20 cellular contexts compared by ENCODE assay signal in genomic region chr10:44388641-44389040, GRCh38. TPM values are rescaled to one million over a fixed set of nuclear protein-coding genes. Genes with fewer than 3 reads are reported as not detected.
"Had no signal": no experiment of that assay in that cellular context is flagged by ENCODE, and none has a peak within 500 bp of the region (broad histone marks: within the 10 kb centered on the region; RNA-seq: fewer than 3 reads in every experiment).

No MANE protein-coding gene starts in this region.

- H3K4me3 Mint-ChIP-seq: activated T-cell treated with anti-CD3 and anti-CD28 coated beads, Interleukin-2, amount 50 U/mL, for 24 hours; naive thymus-derived CD4-positive, alpha-beta T cell; neural progenitor cell; T-helper 17 cell had no signal

- H3K27ac ChIP-seq: ascending aorta, esophagus squamous epithelium, heart right ventricle, neural progenitor cell, ovary, tibial artery, WERI-Rb-1 had no signal

- H3K27ac Mint-ChIP-seq: activated T-cell treated with anti-CD3 and anti-CD28 coated beads, Interleukin-2, amount 50 U/mL, for 24 hours; activated T-helper 2 cell treated with anti-CD3 and anti-CD28 coated beads, Interferon-gamma antibody, Interleukin-2, Interleukin-4, amounts not matched to agents 10 μg/mL and 5 μg/mL and 100 μg/mL, durations not matched to agents 14 hours and 24 hours and 36 hours; naive thymus-derived CD4-positive, alpha-beta T cell; neural progenitor cell; T-helper 17 cell had no signal

- H3K4me2 ChIP-seq: neural progenitor cell had no signal

- DNase-seq: activated CD4-positive, alpha-beta T cell treated with anti-CD3 and anti-CD28 coated beads for 1 hour; activated CD4-positive, alpha-beta T cell treated with anti-CD3 and anti-CD28 coated beads, Interleukin-2, amount 50 U/mL, for 4 hours; activated naive CD4-positive, alpha-beta T cell treated with anti-CD3 and anti-CD28 coated beads, Interleukin-2, amount 50 U/mL, for 16 hours; activated T-cell treated with anti-CD3 and anti-CD28 coated beads, Interleukin-2, amount 50 U/mL, for 24 hours; cortex of kidney; effector CD4-positive, alpha-beta T cell; esophagus squamous epithelium; mesenchymal stem cell; ovary; stimulated activated CD4-positive, alpha-beta T cell treated with anti-CD3 and anti-CD28 coated beads, Interleukin-1b, Interleukin-23, amount 100 ng/mL, for 48 hours; stimulated activated CD8-positive, alpha-beta memory T cell treated with anti-CD3 and anti-CD28 coated beads, Interleukin-4, amount 100 ng/mL, for 48 hours; stimulated activated naive CD4-positive, alpha-beta T cell; T-helper 17 cell; WERI-Rb-1 had no signal

- H3K9me3 Mint-ChIP-seq: activated T-cell treated with anti-CD3 and anti-CD28 coated beads, Interleukin-2, amount 50 U/mL, for 24 hours; activated T-helper 2 cell treated with anti-CD3 and anti-CD28 coated beads, Interferon-gamma antibody, Interleukin-2, Interleukin-4, amounts not matched to agents 10 μg/mL and 5 μg/mL and 100 μg/mL, durations not matched to agents 14 hours and 24 hours and 36 hours; neural progenitor cell had no signal

- H3K27me3 ChIP-seq: ascending aorta, ovary, tibial artery had no signal

- H3K9me3 ChIP-seq: ascending aorta, esophagus squamous epithelium, heart right ventricle, ovary, tibial artery had no signal

- H3K4me1 Mint-ChIP-seq: T-helper 17 cell had no signal

- H3K36me3 ChIP-seq: ascending aorta, esophagus squamous epithelium, heart right ventricle, neural progenitor cell, ovary, tibial artery, WERI-Rb-1 had no signal

- H3K4me3 ChIP-seq: ascending aorta, esophagus squamous epithelium, heart right ventricle, neural progenitor cell, ovary, tibial artery had no signal

- H3K9ac ChIP-seq: neural progenitor cell had no signal

- H2AFZ ChIP-seq: neural progenitor cell had no signal

- H3K36me3 Mint-ChIP-seq: naive thymus-derived CD4-positive, alpha-beta T cell; neural progenitor cell had no signal

- ATAC-seq: naive thymus-derived CD4-positive, alpha-beta T cell; T-helper 17 cell had no signal

RNA-seq across cellular contexts. Expression of gene CXCL12, which starts 3.7 kb away (rescaled TPM):
- total RNA-seq: activated T-helper 2 cell treated with anti-CD3 and anti-CD28 coated beads, Interferon-gamma antibody, Interleukin-2, Interleukin-4, amounts not matched to agents 10 μg/mL and 5 μg/mL and 100 μg/mL, durations not matched to agents 14 hours and 24 hours and 36 hours; naive thymus-derived CD4-positive, alpha-beta T cell had no signal
- polyA plus RNA-seq: naive thymus-derived CD4-positive, alpha-beta T cell had no signal
